9 cellular contexts compared by ENCODE assay signal in the genomic region with DNA sequence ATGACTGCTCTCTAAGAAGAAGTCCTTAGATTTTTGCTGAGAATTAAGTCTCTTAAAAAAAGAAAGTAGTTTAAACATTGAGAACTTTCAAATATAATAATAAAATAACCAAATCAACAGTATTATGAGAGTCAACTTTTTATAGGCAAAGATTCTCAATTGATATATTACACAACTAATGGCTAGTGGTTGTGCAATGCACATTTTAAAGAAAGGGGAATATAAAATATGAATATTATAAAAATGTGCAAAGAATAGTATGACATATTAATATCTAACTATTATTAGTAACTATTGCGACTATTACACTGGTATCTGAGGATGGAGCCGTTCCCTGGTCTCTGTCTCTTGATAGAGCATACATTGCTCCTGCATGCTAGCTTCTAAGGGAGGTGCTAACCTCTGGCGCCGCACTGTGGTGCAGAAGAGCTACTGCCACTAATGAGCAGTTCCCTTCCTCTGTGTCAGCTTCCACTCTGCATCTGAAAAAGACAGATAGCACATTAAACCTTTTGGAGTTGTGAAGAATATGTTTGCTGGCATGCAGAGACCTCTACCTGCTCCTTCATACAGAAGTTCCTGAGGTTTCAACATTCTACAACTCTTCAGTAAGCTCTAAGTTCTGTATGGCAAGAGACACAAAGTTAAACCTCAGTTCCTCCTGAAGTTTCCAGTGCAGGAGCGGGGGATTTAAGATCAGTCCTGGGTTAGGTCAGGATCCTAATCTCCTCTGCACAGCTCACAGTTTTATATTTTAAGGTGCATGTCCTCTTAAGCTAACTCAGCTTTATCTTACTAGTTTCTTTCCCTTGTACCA. TPM values are rescaled to one million over a fixed set of nuclear protein-coding genes. Genes with fewer than 3 reads are reported as not detected.
DNase-seq lines count a peak whose midpoint lies in the region; ATAC-seq, FAIRE-seq and TF ChIP-seq lines count a peak whose summit lies in the region.
"Had no signal": no experiment of that assay in that cellular context is flagged by ENCODE, and none has a peak within 500 bp of the region (broad histone marks: within the 10 kb centered on the region; RNA-seq: fewer than 3 reads in every experiment).

No MANE protein-coding gene starts in this region.

- H3K27ac ChIP-seq in RWPE1: no peak overlapping the region
- H3K27ac ChIP-seq in GM12878 (ENCODE audit: control insufficient read depth, insufficient read depth): no peak overlapping the region
- H3K27ac ChIP-seq: BLaER1 had no signal

- TF ChIP-seq CTCF in RWPE1 (conservative IDR thresholded peaks at IDR 0.05; ENCODE audit: low read depth) (peak; percentile 94), GM12878 (IDR thresholded peaks at IDR 0.05 in 2 of 3, conservative IDR thresholded peaks at IDR 0.05 in 1 of 3; ENCODE audit: control insufficient read depth in 2 of 3, extremely low read depth in 1 of 3, insufficient read depth in 1 of 3, low read depth in 3 of 3, low read length in 3 of 3) (peak; percentile 91 to 95 (median 93))

- peaks cover 9 to 27% (median 16%) of the 10 kb centered on the region in 3 donors for H3K27me3 Mint-ChIP-seq in immature natural killer cell (ENCODE audit: low read depth in 3 of 3)

- no TSS peak for BruUV-seq in GM12878 (replicated peaks; lab: Mats Ljungman, UMichigan)

- TF ChIP-seq EP300 in GM12878 (IDR thresholded peaks at IDR 0.05; ENCODE audit: borderline replicate concordance in 1 of 2, control insufficient read depth in 1 of 2, low read depth in 2 of 2, low read length in 2 of 2): no peak

- no peaks in the 10 kb centered on the region for H3K79me2 ChIP-seq in GM12878 (ENCODE audit: control insufficient read depth, insufficient read depth, low read length)

- H3K9me3 ChIP-seq in GM12878 (replicated peaks; ENCODE audit: control insufficient read depth, insufficient read depth, low read length): no peaks in the 10 kb centered on the region

- POLR2A ChIA-PET in RWPE1 (lab: Yijun Ruan, JAX; ENCODE audit: low non-redundant PET) (no interaction called here), GM12878 (lab: Charles Lee) (no interaction called here)

- ATAC-seq in GM21619 (IDR thresholded peaks at IDR 0.05; ENCODE audit: unreplicated experiment): peak; percentile 88
- ATAC-seq in GM12878: peak; percentile 91

- no peak overlapping the region for H3K9ac ChIP-seq in GM12878 (ENCODE audit: control insufficient read depth, insufficient read depth, low read length)
- H3K9ac ChIP-seq: BLaER1 had no signal

- H3K4me3 Mint-ChIP-seq in immature natural killer cell: no peak overlapping the region

- H4K20me1 ChIP-seq in GM12878 (ENCODE audit: control insufficient read depth, insufficient read depth): no peaks in the 10 kb centered on the region

- CTCF ChIA-PET in RWPE1 (lab: Yijun Ruan, JAX) (interaction anchor here (0.5 to 3.2 kb wide), 18 partner anchors 8 to 596 kb away, joined by 3 to 48 read pairs (median 4); partner anchors contain the start of gene SLC9A4), GM12878 (lab: Yijun Ruan, JAX) (interaction anchor here (0.6 to 5.3 kb wide), 37 partner anchors 8 to 377 kb away, joined by 3 to 65 read pairs (median 4); partner anchors contain the start of gene SLC9A4)

- intact Hi-C loops in GM12878 (cut with micrococcal nuclease; ENCODE audit: unreplicated experiment): loop anchor here (1.0 to 10.0 kb wide), 3 partner anchors 96 to 189 kb away; partner anchors contain the start of gene SLC9A4

- H3K4me1 ChIP-seq in GM12878 (ENCODE audit: control insufficient read depth, insufficient read depth, low read length): no peaks in the 10 kb centered on the region

- H3K4me2 ChIP-seq in GM12878 (ENCODE audit: control insufficient read depth, insufficient read depth): no peak overlapping the region
- H3K4me2 ChIP-seq: BLaER1 had no signal

- H3K27ac Mint-ChIP-seq in immature natural killer cell: no peak overlapping the region

- H3K36me3 Mint-ChIP-seq in immature natural killer cell: no peaks in the 10 kb centered on the region

- no peak overlapping the region for H3K4me3 ChIP-seq in Jurkat, Clone E6-1 (ENCODE audit: low read length)
- no peak overlapping the region for H3K4me3 ChIP-seq in GM12878
- H3K4me3 ChIP-seq: BLaER1 had no signal

- no peak for TF ChIP-seq POLR2A in GM12878 (IDR thresholded peaks at IDR 0.05; ENCODE audit: low read depth, low read length)

- RAD21 ChIA-PET in GM12878 (lab: Charles Lee; ENCODE audit: unreplicated experiment): interaction anchor here (0.7 to 2.7 kb wide), 12 partner anchors 21 to 190 kb away, joined by 3 to 14 read pairs (median 5); partner anchors contain the start of gene SLC9A4

- peaks cover 6 to 12% of the 10 kb centered on the region in 2 experiments for H3K27me3 ChIP-seq in GM12878 (replicated peaks in 1 of 2; ENCODE audit: control insufficient read depth in 2 of 2, insufficient read depth in 2 of 2, low read length in 1 of 2)

- H3K36me3 ChIP-seq in GM12878 (ENCODE audit: control insufficient read depth in 2 of 2, insufficient read depth in 2 of 2, low read length in 1 of 2): no peaks in the 10 kb centered on the region
- H3K36me3 ChIP-seq: BLaER1 had no signal

- 10% methylated on average over 5 of the region's 5 CpGs for WGBS in GM12878 (ENCODE audit: insufficient coverage, insufficient replicate concordance, low lambda C conversion rate, missing lambda C conversion rate)

- peak; percentile 72 for TF ChIP-seq RAD21 in GM12878 (IDR thresholded peaks at IDR 0.05; ENCODE audit: insufficient read depth, low read depth, low read length)

- DNase-seq in DMS79 treated with DMSO at 0.1 percent for 48 hours (lab: John Stamatoyannopoulos, UW) (peak; percentile 14), DMS79 (lab: John Stamatoyannopoulos, UW) (no peak), RWPE1 (ENCODE audit: low spot score) (peak; percentile 66), GM12878 (ENCODE audit: low read depth, low spot score) (no peak), immature natural killer cell (peak; percentile 41 to 62 (median 53))
- DNase-seq in Jurkat, Clone E6-1 (ENCODE audit: low read depth, low spot score): peak; percentile 35
- DNase-seq in stimulated activated CD4-positive, alpha-beta T cell treated with anti-CD3 and anti-CD28 coated beads, Interleukin-15, amount 100 ng/mL, for 24 hours: peak; percentile 64

- SMC1A ChIA-PET in GM12878 (lab: Charles Lee; ENCODE audit: uncharacterized antibody, unreplicated experiment): interaction anchor here (0.7 to 2.7 kb wide), 16 partner anchors 9 to 146 kb away, joined by 3 to 20 read pairs (median 5); partner anchors contain the start of gene SLC9A4

- H3K4me1 Mint-ChIP-seq in immature natural killer cell: peaks cover 13 to 15% of the 10 kb centered on the region in 2 donors

- in situ Hi-C loops in GM12878 (cut with MboI): loop anchor here (10.0 kb wide), 1 partner anchor 141 kb away; the partner anchor contains the start of gene SLC9A4

- H3K9me3 Mint-ChIP-seq in immature natural killer cell: no peaks in the 10 kb centered on the region

- no peak overlapping the region for H2AFZ ChIP-seq in GM12878 (ENCODE audit: control insufficient read depth, low read depth, low read length)

- peak; percentile 84 for FAIRE-seq in GM12878 (lab: Jason Lieb, UNC)

TF ChIP-seq in GM12878, 131 proteins besides CTCF, POLR2A, EP300 and RAD21:
- TF ChIP-seq NR2F1 (conservative IDR thresholded peaks at IDR 0.05) (no peak), SMC3 (IDR thresholded peaks at IDR 0.05; ENCODE audit: borderline replicate concordance, low read length) (peak; percentile 71; the same call in 1 of the 2 replicates), TCF3 (IDR thresholded peaks at IDR 0.05; ENCODE audit: borderline replicate concordance, insufficient read depth, low read depth, low read length) (no peak), SMAD5 (IDR thresholded peaks at IDR 0.05; ENCODE audit: low read depth) (no peak), SPI1 (IDR thresholded peaks at IDR 0.05; ENCODE audit: borderline replicate concordance, insufficient read depth, low read depth, low read length) (peak; percentile 31; the same call in 1 of the 2 replicates), YY1 (IDR thresholded peaks at IDR 0.05; ENCODE audit: low read depth, low read length) (0 out of 2 replicates have a peak, but pooled peaks have one; percentile 39), HDGF (IDR thresholded peaks at IDR 0.05) (no peak)

RNA-seq across cellular contexts. Expression of gene SLC9A2, which starts 3.5 kb away (rescaled TPM):
- polyA plus RNA-seq in Jurkat, Clone E6-1 (2012; ENCODE audit: insufficient read depth, insufficient read length): not detected
- total RNA-seq in GM12878 (2013; cell fraction: nucleolus; rRNA removed): 0.73 and 2.1 TPM in 2 replicates
- total RNA-seq in GM12878 (2014; rRNA removed): 0.85 and 0.87 TPM in 2 replicates
- 0.76 and 1.2 TPM in 2 replicates for total RNA-seq in GM12878 (2014; rRNA removed; fragmentation: Illumina TruSeq; extraction: Trizol)
- total RNA-seq in GM12878 (2021): 0.80 and 1.2 TPM in 2 replicates
- polyA plus RNA-seq in GM12878 (2011; ENCODE audit: low read depth): 0.08 TPM
- 0.81 and 0.99 TPM in 2 replicates for polyA plus RNA-seq in GM12878 (2011; rRNA removed)
- 0.35 and 0.36 TPM in 2 replicates for polyA plus RNA-seq in GM12878 (2011; cell fraction: cytosol; rRNA removed)
- polyA plus RNA-seq in GM12878 (2011; cell fraction: nucleus; rRNA removed): 0.88 and 1.4 TPM in 2 replicates
- 0.13 and 0.15 TPM in 2 replicates for polyA plus RNA-seq in GM12878 (2012)
- 1.00 and 1.2 TPM in 2 replicates for polyA plus RNA-seq in GM12878 (2014; fragmentation: Illumina TruSeq; extraction: Trizol)
- under 1 TPM; 0.13 to 0.26 TPM for polyA plus RNA-seq in GM12878 (2014; fragmentation: Nextera tagmentation; extraction: Ambion mirVana)
- 1.2 and 2.0 TPM in 2 replicates for polyA plus RNA-seq in GM12878 (2014; rRNA removed)
- under 1 TPM; 0.29 to 0.70 TPM for polyA plus RNA-seq in GM12878 (2016; fragmentation: Nextera tagmentation; extraction: Ambion mirVana)
- polyA minus RNA-seq in GM12878 (2011; rRNA and poly(A)+ RNA removed): 0.67 and 1.1 TPM in 2 replicates
- polyA minus RNA-seq in GM12878 (2011; cell fraction: cytosol; rRNA and poly(A)+ RNA removed): 0.31 and 0.40 TPM in 2 replicates
- 0.85 and 2.1 TPM in 2 replicates for polyA minus RNA-seq in GM12878 (2011; cell fraction: nucleus; rRNA and poly(A)+ RNA removed)
- not detected for polyA plus RNA-seq in immature natural killer cell

Comparison
In these comparisons a context has a peak if more than half of its experiments do, and no peak if none do; other contexts are left out.
1. DNase-seq: peak in DMS79 treated with DMSO at 0.1 percent for 48 hours (single experiment), Jurkat, Clone E6-1 (single experiment), RWPE1 (single experiment), immature natural killer cell (3 of 3) and stimulated activated CD4-positive, alpha-beta T cell treated with anti-CD3 and anti-CD28 coated beads, Interleukin-15, amount 100 ng/mL, for 24 hours (single experiment); none in DMS79 (single experiment) and GM12878 (single experiment).